Comparison of ENCODE assay signal across 8 cellular contexts in genomic region chr11:66545701-66546367, GRCh38. TPM values are rescaled to one million over a fixed set of nuclear protein-coding genes. Genes with fewer than 3 reads are reported as not detected.
A peak's percentile ranks its signal among the peaks of the same experiment; 100 is the strongest.
DNase-seq lines count a peak whose midpoint lies in the region; ATAC-seq and TF ChIP-seq lines count a peak whose summit lies in the region.

Gene ZDHHC24 (minus strand): TSS chr11:66546048. CDS start chr11:66546003, 45 bp downstream.

- intact Hi-C loops in left lung (cut with DNase I), result no loop called here

- H3K27me3 ChIP-seq in BJ (ENCODE audit: control insufficient read depth, insufficient read depth, low read length), result peaks cover 11% of the 10 kb centered on the region
- H3K27me3 ChIP-seq in left lung, result peaks cover 0 to 7% of the 10 kb centered on the region in 2 donors

- ATAC-seq in HG03469 (IDR thresholded peaks at IDR 0.05; ENCODE audit: unreplicated experiment) (peak; percentile 68), left lung (peak; percentile 98)

- POLR2A ChIA-PET in BJ (lab: Charles Lee), result no interaction called here

- CTCF ChIA-PET in BJ (lab: Yijun Ruan, JAX), result interaction anchor here (1.0 to 1.6 kb wide), 6 partner anchors 17 to 133 kb away, joined by 3 to 6 read pairs (median 4); partner anchors contain the start of genes CCDC87, CCS and CTSF

- H3K4me1 ChIP-seq in left lung, result peaks cover 11 to 44% of the 10 kb centered on the region in 2 donors

- TF ChIP-seq CTCF in BJ (IDR thresholded peaks at IDR 0.05; ENCODE audit: insufficient read depth, low read depth, low read length) (no peak), left lung (IDR thresholded peaks at IDR 0.05) (no peak)

- H3K4me3 ChIP-seq in BJ (ENCODE audit: low read depth, low read length) (peak within 1 kb of the TSS; percentile 79), left lung (peak within 1 kb of the TSS; percentile 67 to 81)

- DNase-seq in BJ (ENCODE audit: low read depth) (peak; percentile 85), GM19240 (ENCODE audit: insufficient read length, low spot score) (peak; percentile 96), NCI-H526 treated with DMSO at 0.1 percent for 48 hours (lab: John Stamatoyannopoulos, UW) (peak; percentile 93), dermis blood vessel endothelial cell (peak; percentile 98), left lung (peak; percentile 98 to 100)
- DNase-seq in activated CD4-positive, alpha-beta T cell treated with anti-CD3 and anti-CD28 coated beads, Interleukin-2, amount 50 U/mL, for 1 hour, result peak; percentile 73
- DNase-seq in stimulated activated CD4-positive, alpha-beta T cell treated with anti-CD3 and anti-CD28 coated beads, Interleukin-2, amount 100 ng/mL, for 48 hours, result peak; percentile 90 to 92

- H3K9me3 ChIP-seq in left lung, result no peaks in the 10 kb centered on the region

- H3K36me3 ChIP-seq in BJ (ENCODE audit: control insufficient read depth, insufficient read depth, low read length) (peaks cover 1% of the 10 kb centered on the region), left lung (peaks cover 0 to 23% of the 10 kb centered on the region in 2 donors)

- H3K27ac ChIP-seq in left lung, result peak within 1 kb of the TSS; percentile 37 to 79

RNA-seq across cellular contexts. Expression of gene ZDHHC24, which starts in this region (rescaled TPM):
- 9.1 and 11.9 TPM in 2 replicates for polyA plus RNA-seq in BJ (2011; rRNA removed)
- 3.7 and 4.0 TPM in 2 replicates for polyA minus RNA-seq in BJ (2011; rRNA and poly(A)+ RNA removed)
- total RNA-seq in dermis blood vessel endothelial cell (26.2 and 33.0 TPM in 2 replicates), left lung (10 to 100 TPM; 14.3 to 17.0 TPM)

Comparison
In these comparisons a context has a peak if more than half of its experiments do, and no peak if none do; other contexts are left out.
1. Peak in every context shown above with its lines: DNase-seq, ATAC-seq, H3K4me3 ChIP-seq and H3K27ac ChIP-seq.